ENCODE assay signal across 1 cellular context in genomic region chr16:23852794-23853562, GRCh38.
TF ChIP-seq lines count a peak whose summit lies in the region.

No MANE protein-coding gene starts in this region.

TF ChIP-seq in HepG2, 621 proteins besides CTCF, POLR2A, EP300 and RAD21 (continued from another document):
- TF ChIP-seq IRF1 (CRISPR knock-in tag; IDR thresholded peaks at IDR 0.05; ENCODE audit: low read depth) (no peak), ZNF530 (CRISPR knock-in tag; IDR thresholded peaks at IDR 0.05; ENCODE audit: low read depth) (no peak), HDAC6 (IDR thresholded peaks at IDR 0.05; ENCODE audit: low read depth, low read length) (no peak), SATB2 (CRISPR knock-in tag; IDR thresholded peaks at IDR 0.05) (no peak), HNRNPK (IDR thresholded peaks at IDR 0.05; ENCODE audit: low read depth, low read length, poor library complexity, severe bottlenecking) (no peak), ZNF749 (CRISPR knock-in tag; IDR thresholded peaks at IDR 0.05; ENCODE audit: borderline replicate concordance) (no peak), HIC2 (CRISPR knock-in tag; IDR thresholded peaks at IDR 0.05; ENCODE audit: low read depth) (no peak), ZNF788 (CRISPR knock-in tag; IDR thresholded peaks at IDR 0.05; ENCODE audit: borderline replicate concordance) (no peak)
